ENCODE assay signal across 34 cellular contexts in the genomic region with DNA sequence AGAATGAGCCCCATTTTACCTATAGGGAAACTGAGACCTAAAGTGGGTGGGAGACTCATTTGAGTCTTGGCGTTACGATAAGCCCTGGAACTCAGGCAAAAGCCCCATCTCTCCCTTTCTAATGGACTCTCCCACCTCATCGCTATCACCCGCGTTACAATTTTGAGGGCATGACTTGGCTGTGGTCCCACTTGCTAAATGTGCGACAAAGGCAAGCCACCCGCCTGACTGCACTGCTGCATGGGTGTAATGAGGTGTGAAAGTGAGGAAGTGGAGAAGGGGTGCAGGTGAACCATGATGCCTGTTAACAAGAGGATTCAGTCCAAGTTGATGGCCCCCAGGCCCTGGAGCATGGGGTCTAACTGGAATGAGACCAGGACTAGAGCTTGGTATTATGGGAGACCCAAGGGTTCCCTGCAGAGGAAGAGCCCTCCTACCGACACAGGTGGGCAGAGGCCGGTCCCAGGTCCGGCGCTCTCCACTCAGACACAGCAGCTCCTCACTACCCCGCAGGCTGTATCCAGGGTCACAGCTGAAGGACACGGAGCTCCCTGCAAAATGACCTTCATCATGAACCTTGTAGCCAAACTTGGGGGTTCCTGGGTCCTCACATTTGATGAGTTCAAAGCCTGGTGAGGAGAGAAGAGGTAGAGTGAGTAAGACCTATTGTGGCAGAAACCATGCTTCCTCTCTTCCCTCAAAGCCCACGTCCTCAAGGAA.
"Had no signal": no experiment of that assay in that cellular context is flagged by ENCODE, and none has a peak within 500 bp of the region (broad histone marks: within the 10 kb centered on the region; RNA-seq: fewer than 3 reads in every experiment).

No MANE protein-coding gene starts in this region.

- H3K27ac Mint-ChIP-seq: activated CD4-positive, alpha-beta memory T cell treated with anti-CD3 and anti-CD28 coated beads, Interleukin-2, amount 10 ng/mL, durations not matched to agents 7 days and 5 days; activated CD8-positive, alpha-beta memory T cell treated with anti-CD3 and anti-CD28 coated beads, Interleukin-2, amount 10 ng/mL, durations not matched to agents 7 days and 5 days; activated naive CD4-positive, alpha-beta T cell treated with anti-CD3 and anti-CD28 coated beads, Interleukin-2, amount 10 ng/mL, durations not matched to agents 7 days and 5 days; activated naive CD8-positive, alpha-beta T cell; activated naive CD8-positive, alpha-beta T cell treated with anti-CD3 and anti-CD28 coated beads, Interleukin-2, amount 50 U/mL, for 24 hours; brain; T-helper 1 cell treated with Interleukin-12 subunit alpha and Interleukin-12 subunit beta and Interleukin-4 antibody, amounts not matched to agents 30 μg/mL and 1 μg/mL, for 36 hours; T-helper 2 cell treated with Interferon-gamma antibody and Interleukin-4, amounts not matched to agents 5 μg/mL and 100 μg/mL, for 36 hours had no signal

- H3K9me3 Mint-ChIP-seq: activated CD4-positive, alpha-beta memory T cell treated with anti-CD3 and anti-CD28 coated beads, Interleukin-2, amount 10 ng/mL, durations not matched to agents 7 days and 5 days; activated naive CD4-positive, alpha-beta T cell treated with anti-CD3 and anti-CD28 coated beads, Interleukin-2, amount 10 ng/mL, durations not matched to agents 7 days and 5 days; activated naive CD8-positive, alpha-beta T cell treated with anti-CD3 and anti-CD28 coated beads, Interleukin-2, amount 50 U/mL, for 24 hours; T-helper 1 cell treated with Interleukin-12 subunit alpha and Interleukin-12 subunit beta and Interleukin-4 antibody, amounts not matched to agents 30 μg/mL and 1 μg/mL, for 36 hours; T-helper 2 cell treated with Interferon-gamma antibody and Interleukin-4, amounts not matched to agents 5 μg/mL and 100 μg/mL, for 36 hours had no signal

- H3K4me1 ChIP-seq: Peyer's patch, SJSA1 had no signal

- H3K4me1 Mint-ChIP-seq: activated CD4-positive, alpha-beta memory T cell treated with anti-CD3 and anti-CD28 coated beads, Interleukin-2, amount 10 ng/mL, durations not matched to agents 7 days and 5 days; activated CD8-positive, alpha-beta memory T cell treated with anti-CD3 and anti-CD28 coated beads, Interleukin-2, amount 10 ng/mL, durations not matched to agents 7 days and 5 days; activated naive CD4-positive, alpha-beta T cell treated with anti-CD3 and anti-CD28 coated beads, Interleukin-2, amount 10 ng/mL, durations not matched to agents 7 days and 5 days; activated naive CD8-positive, alpha-beta T cell treated with anti-CD3 and anti-CD28 coated beads, Interleukin-2, amount 50 U/mL, for 24 hours; brain had no signal

- H3K36me3 ChIP-seq: Peyer's patch, SJSA1, WERI-Rb-1 had no signal

- H3K27me3 ChIP-seq: Peyer's patch, SJSA1 had no signal

- H3K27ac ChIP-seq: KMS-11, Peyer's patch, SJSA1, WERI-Rb-1 had no signal

- H3K36me3 Mint-ChIP-seq: activated CD8-positive, alpha-beta memory T cell treated with anti-CD3 and anti-CD28 coated beads, Interleukin-2, amount 10 ng/mL, durations not matched to agents 7 days and 5 days; activated naive CD4-positive, alpha-beta T cell treated with anti-CD3 and anti-CD28 coated beads, Interleukin-2, amount 10 ng/mL, durations not matched to agents 7 days and 5 days; activated naive CD8-positive, alpha-beta T cell had no signal

- ATAC-seq: activated CD8-positive, alpha-beta memory T cell treated with anti-CD3 and anti-CD28 coated beads, Interleukin-2, amount 10 ng/mL, durations not matched to agents 7 days and 5 days; activated naive CD8-positive, alpha-beta T cell treated with anti-CD3 and anti-CD28 coated beads, Interleukin-2, amount 50 U/mL, for 24 hours; PC-3 had no signal

- H3K4me3 ChIP-seq: Peyer's patch, SJSA1 had no signal

- H3K4me3 Mint-ChIP-seq: activated CD4-positive, alpha-beta memory T cell treated with anti-CD3 and anti-CD28 coated beads, Interleukin-2, amount 10 ng/mL, durations not matched to agents 7 days and 5 days; activated CD8-positive, alpha-beta memory T cell treated with anti-CD3 and anti-CD28 coated beads, Interleukin-2, amount 10 ng/mL, durations not matched to agents 7 days and 5 days; activated naive CD4-positive, alpha-beta T cell treated with anti-CD3 and anti-CD28 coated beads, Interleukin-2, amount 10 ng/mL, durations not matched to agents 7 days and 5 days; activated naive CD8-positive, alpha-beta T cell; activated naive CD8-positive, alpha-beta T cell treated with anti-CD3 and anti-CD28 coated beads, Interleukin-2, amount 50 U/mL, for 24 hours; brain; T-helper 1 cell treated with Interleukin-12 subunit alpha and Interleukin-12 subunit beta and Interleukin-4 antibody, amounts not matched to agents 30 μg/mL and 1 μg/mL, for 36 hours; T-helper 2 cell treated with Interferon-gamma antibody and Interleukin-4, amounts not matched to agents 5 μg/mL and 100 μg/mL, for 36 hours had no signal

- H3K9me3 ChIP-seq: Peyer's patch, SJSA1, SK-N-SH had no signal

- DNase-seq: activated CD4-positive, alpha-beta memory T cell treated with anti-CD3 and anti-CD28 coated beads, Interleukin-2, amount 10 ng/mL, durations not matched to agents 7 days and 5 days; activated CD4-positive, alpha-beta T cell treated with anti-CD3 and anti-CD28 coated beads for 1 hour; activated CD4-positive, alpha-beta T cell treated with anti-CD3 and anti-CD28 coated beads for 48 hours; activated CD4-positive, CD25-positive, alpha-beta regulatory T cell; activated CD8-positive, alpha-beta memory T cell treated with anti-CD3 and anti-CD28 coated beads for 24 hours; activated CD8-positive, alpha-beta memory T cell treated with anti-CD3 and anti-CD28 coated beads, Interleukin-2, amount 10 ng/mL, durations not matched to agents 7 days and 5 days; activated CD8-positive, alpha-beta memory T cell treated with anti-CD3 and anti-CD28 coated beads, Interleukin-2, amount 50 U/mL, for 48 hours; activated effector memory CD4-positive, alpha-beta T cell treated with Interleukin-2 at 50 U/mL for 16 hours; activated naive CD4-positive, alpha-beta T cell treated with anti-CD3 and anti-CD28 coated beads, Interleukin-2, amount 10 ng/mL, durations not matched to agents 7 days and 5 days; activated naive CD8-positive, alpha-beta T cell treated with anti-CD3 and anti-CD28 coated beads, Interleukin-2, amount 50 U/mL, for 24 hours; activated T-cell treated with anti-CD3 and anti-CD28 coated beads, Interleukin-2, amount 50 U/mL, for 48 hours; anterior cingulate cortex; caudate nucleus; cerebellar nuclear complex; NCI-H1092 treated with DMSO at 0.1 percent for 48 hours; NCI-H1417; NCI-H146; NCI-H187; NCI-H2029 treated with DMSO at 0.1 percent for 48 hours; NCI-H2107; NCI-H446 treated with DMSO at 0.1 percent for 48 hours; NCI-H524; PC-3; Peyer's patch; RPMI8226; SHP77 treated with DMSO at 0.1 percent for 48 hours; SK-N-SH; WERI-Rb-1 had no signal

- H3K27me3 Mint-ChIP-seq: brain had no signal
